ENCODE assay signal across 8 cellular contexts in genomic region chr16:67013823-67014640, GRCh38. TPM values are rescaled to one million over a fixed set of nuclear protein-coding genes. Genes with fewer than 3 reads are reported as not detected.
A peak's percentile ranks its signal among the peaks of the same experiment; 100 is the strongest.
DNase-seq lines count a peak whose midpoint lies in the region; ATAC-seq and TF ChIP-seq lines count a peak whose summit lies in the region.

No MANE protein-coding gene starts in this region.

- no peaks in the 10 kb centered on the region for H3K27me3 Mint-ChIP-seq in CD4-positive, CD25-positive, alpha-beta regulatory T cell
- no peaks in the 10 kb centered on the region for H3K27me3 Mint-ChIP-seq in activated T-helper 17 cell treated with anti-CD3 and anti-CD28 coated beads, Interleukin-2, amount 50 U/mL, for 72 hours
- H3K27me3 Mint-ChIP-seq in nephron (ENCODE audit: low read depth), result peaks cover 7% of the 10 kb centered on the region
- peaks cover 6% of the 10 kb centered on the region for H3K27me3 Mint-ChIP-seq in stimulated activated naive CD8-positive, alpha-beta T cell treated with anti-CD3 and anti-CD28 coated beads, Interleukin-15, Interleukin-2, amounts not matched to agents 100 ng/mL and 50 ng/mL, for 24 hours

- H3K36me3 ChIP-seq in CD4-positive, CD25-positive, alpha-beta regulatory T cell (ENCODE audit: control insufficient read depth, insufficient read depth, low read length), result no peaks in the 10 kb centered on the region
- H3K36me3 ChIP-seq in NT2/D1 (ENCODE audit: insufficient read depth, insufficient read length, low read length), result no peaks in the 10 kb centered on the region

- no peaks in the 10 kb centered on the region for H3K9me3 Mint-ChIP-seq in CD4-positive, CD25-positive, alpha-beta regulatory T cell
- no peaks in the 10 kb centered on the region for H3K9me3 Mint-ChIP-seq in activated T-helper 17 cell treated with anti-CD3 and anti-CD28 coated beads, Interleukin-2, amount 50 U/mL, for 72 hours
- no peaks in the 10 kb centered on the region for H3K9me3 Mint-ChIP-seq in nephron
- H3K9me3 Mint-ChIP-seq in stimulated activated naive CD8-positive, alpha-beta T cell treated with anti-CD3 and anti-CD28 coated beads, Interleukin-15, Interleukin-2, amounts not matched to agents 100 ng/mL and 50 ng/mL, for 24 hours, result no peaks in the 10 kb centered on the region

- TF ChIP-seq CTCF in fibroblast of the aortic adventitia (IDR thresholded peaks at IDR 0.05; ENCODE audit: insufficient read depth, low read length) (peak; percentile 5), nephron (IDR thresholded peaks at IDR 0.05; ENCODE audit: unreplicated experiment in 3 of 3) (peak; percentile 21 to 41 (median 39))

- H3K9ac ChIP-seq in NT2/D1 (ENCODE audit: insufficient read length, low read depth), result peak overlapping the region; percentile 77

- peak; percentile 64 to 90 (median 74) for DNase-seq in CD4-positive, CD25-positive, alpha-beta regulatory T cell
- DNase-seq in GOT3 (lab: John Stamatoyannopoulos, UW), result peak; percentile 68
- DNase-seq in NT2/D1 (ENCODE audit: low read depth, low spot score), result no peak
- DNase-seq in fibroblast of the aortic adventitia (ENCODE audit: low read depth), result peak; percentile 68

- no peaks in the 10 kb centered on the region for H3K9me3 ChIP-seq in CD4-positive, CD25-positive, alpha-beta regulatory T cell (ENCODE audit: control insufficient read depth in 2 of 2, low read length in 2 of 2)
- H3K9me3 ChIP-seq in NT2/D1 (ENCODE audit: insufficient read depth, low read length), result no peaks in the 10 kb centered on the region

- H3K4me3 ChIP-seq in CD4-positive, CD25-positive, alpha-beta regulatory T cell (ENCODE audit: low read depth, low read length), result no peak overlapping the region
- H3K4me3 ChIP-seq in NT2/D1 (ENCODE audit: insufficient read length, low read depth), result peak overlapping the region; percentile 44
- peak overlapping the region; percentile 60 for H3K4me3 ChIP-seq in fibroblast of the aortic adventitia (ENCODE audit: low read depth, low read length)

- H3K4me1 ChIP-seq in CD4-positive, CD25-positive, alpha-beta regulatory T cell (ENCODE audit: control insufficient read depth, insufficient read depth, low read length, poor library complexity, severe bottlenecking), result peaks cover 20% of the 10 kb centered on the region
- H3K4me1 ChIP-seq in NT2/D1 (ENCODE audit: insufficient read depth, insufficient read length), result peaks cover 13% of the 10 kb centered on the region

- peak; percentile 42 to 51 for ATAC-seq in CD4-positive, CD25-positive, alpha-beta regulatory T cell (ENCODE audit: low read depth in 2 of 2)
- peak; percentile 66 for ATAC-seq in activated T-helper 17 cell treated with anti-CD3 and anti-CD28 coated beads, Interleukin-2, amount 50 U/mL, for 72 hours (replicated peaks)
- no peak for ATAC-seq in GM21367 (IDR thresholded peaks at IDR 0.05; ENCODE audit: unreplicated experiment)

- H3K27me3 ChIP-seq in CD4-positive, CD25-positive, alpha-beta regulatory T cell (ENCODE audit: control insufficient read depth, insufficient read depth, low read length), result no peaks in the 10 kb centered on the region
- peaks cover 27% of the 10 kb centered on the region for H3K27me3 ChIP-seq in NT2/D1 (ENCODE audit: insufficient read depth, insufficient read length)

- H3K36me3 Mint-ChIP-seq in CD4-positive, CD25-positive, alpha-beta regulatory T cell, result no peaks in the 10 kb centered on the region
- H3K36me3 Mint-ChIP-seq in activated T-helper 17 cell treated with anti-CD3 and anti-CD28 coated beads, Interleukin-2, amount 50 U/mL, for 72 hours (ENCODE audit: low read depth), result peaks cover 11% of the 10 kb centered on the region
- no peaks in the 10 kb centered on the region for H3K36me3 Mint-ChIP-seq in nephron (ENCODE audit: low read depth)
- no peaks in the 10 kb centered on the region for H3K36me3 Mint-ChIP-seq in stimulated activated naive CD8-positive, alpha-beta T cell treated with anti-CD3 and anti-CD28 coated beads, Interleukin-15, Interleukin-2, amounts not matched to agents 100 ng/mL and 50 ng/mL, for 24 hours (ENCODE audit: low read depth)

- no peak overlapping the region for H3K27ac ChIP-seq in CD4-positive, CD25-positive, alpha-beta regulatory T cell (ENCODE audit: insufficient read depth, low read length, poor library complexity, severe bottlenecking)

- peaks cover 0 to 18% (median 7%) of the 10 kb centered on the region in 4 donors for H3K4me1 Mint-ChIP-seq in CD4-positive, CD25-positive, alpha-beta regulatory T cell
- peaks cover 9% of the 10 kb centered on the region for H3K4me1 Mint-ChIP-seq in activated T-helper 17 cell treated with anti-CD3 and anti-CD28 coated beads, Interleukin-2, amount 50 U/mL, for 72 hours
- H3K4me1 Mint-ChIP-seq in nephron, result peaks cover 36% of the 10 kb centered on the region
- H3K4me1 Mint-ChIP-seq in stimulated activated naive CD8-positive, alpha-beta T cell treated with anti-CD3 and anti-CD28 coated beads, Interleukin-15, Interleukin-2, amounts not matched to agents 100 ng/mL and 50 ng/mL, for 24 hours (ENCODE audit: low read depth), result peaks cover 14% of the 10 kb centered on the region

- H3K27ac Mint-ChIP-seq in CD4-positive, CD25-positive, alpha-beta regulatory T cell, result peak overlapping the region in 2 of 3 donors; percentile 54 to 56
- H3K27ac Mint-ChIP-seq in activated T-helper 17 cell treated with anti-CD3 and anti-CD28 coated beads, Interleukin-2, amount 50 U/mL, for 72 hours, result peak overlapping the region; percentile 89
- H3K27ac Mint-ChIP-seq in nephron, result peak overlapping the region; percentile 90 to 99 (median 95)
- peak overlapping the region; percentile 71 for H3K27ac Mint-ChIP-seq in stimulated activated naive CD8-positive, alpha-beta T cell treated with anti-CD3 and anti-CD28 coated beads, Interleukin-15, Interleukin-2, amounts not matched to agents 100 ng/mL and 50 ng/mL, for 24 hours

- peak overlapping the region; percentile 75 to 92 (median 88) for H3K4me3 Mint-ChIP-seq in CD4-positive, CD25-positive, alpha-beta regulatory T cell
- peak overlapping the region; percentile 84 for H3K4me3 Mint-ChIP-seq in activated T-helper 17 cell treated with anti-CD3 and anti-CD28 coated beads, Interleukin-2, amount 50 U/mL, for 72 hours
- H3K4me3 Mint-ChIP-seq in nephron, result peak overlapping the region; percentile 72 to 83 (median 80)
- peak overlapping the region; percentile 79 for H3K4me3 Mint-ChIP-seq in stimulated activated naive CD8-positive, alpha-beta T cell treated with anti-CD3 and anti-CD28 coated beads, Interleukin-15, Interleukin-2, amounts not matched to agents 100 ng/mL and 50 ng/mL, for 24 hours

RNA-seq across cellular contexts. Expression of gene CBFB, which starts 14.9 kb away (rescaled TPM):
- total RNA-seq in CD4-positive, CD25-positive, alpha-beta regulatory T cell, result 108 TPM
- polyA plus RNA-seq in CD4-positive, CD25-positive, alpha-beta regulatory T cell, result 100 to 1,000 TPM in 1 of 4 donors, 10 to 100 TPM in 3; 60.9 to 104 (median 77.2) TPM
- 100 to 1,000 TPM; 115 to 214 TPM for total RNA-seq in activated T-helper 17 cell treated with anti-CD3 and anti-CD28 coated beads, Interleukin-2, amount 50 U/mL, for 72 hours
- total RNA-seq in fibroblast of the aortic adventitia (ENCODE audit: low replicate concordance), result 74.3 and 125 TPM in 2 replicates

RNA-seq across cellular contexts. Expression of gene CES4A, which starts 25.6 kb away (rescaled TPM):
- total RNA-seq in CD4-positive, CD25-positive, alpha-beta regulatory T cell, result 11.9 TPM
- 1 to 10 TPM; 1.6 to 3.0 (median 2.7) TPM for polyA plus RNA-seq in CD4-positive, CD25-positive, alpha-beta regulatory T cell
- 10 to 100 TPM; 18.3 to 43.5 TPM for total RNA-seq in activated T-helper 17 cell treated with anti-CD3 and anti-CD28 coated beads, Interleukin-2, amount 50 U/mL, for 72 hours
- total RNA-seq in fibroblast of the aortic adventitia (ENCODE audit: low replicate concordance), result 2.2 and 4.7 TPM in 2 replicates

RNA-seq across cellular contexts. Expression of gene CES3, which starts 53.0 kb away (rescaled TPM):
- total RNA-seq in CD4-positive, CD25-positive, alpha-beta regulatory T cell, result 0.74 TPM
- under 1 TPM; 0.10 to 0.29 (median 0.26) TPM for polyA plus RNA-seq in CD4-positive, CD25-positive, alpha-beta regulatory T cell
- total RNA-seq in activated T-helper 17 cell treated with anti-CD3 and anti-CD28 coated beads, Interleukin-2, amount 50 U/mL, for 72 hours, result 1 to 10 TPM; 2.6 to 4.2 TPM
- total RNA-seq in fibroblast of the aortic adventitia (ENCODE audit: low replicate concordance), result 0.54 TPM in 1 of 2 replicates, not detected in the other
